In genomic region chr17:20475137-20475831, GRCh38 we compare ENCODE assay signal across 15 cellular contexts. TPM values are rescaled to one million over a fixed set of nuclear protein-coding genes. Genes with fewer than 3 reads are reported as not detected.
DNase-seq lines count a peak whose midpoint lies in the region; ATAC-seq, FAIRE-seq and TF ChIP-seq lines count a peak whose summit lies in the region.
"Not testable (repeated sequence)": the region's sequence is repeated elsewhere in the genome, so short reads cannot be mapped to it uniquely, and the experiment has no call there.
"Had no signal": no experiment of that assay in that cellular context is flagged by ENCODE, and none has a peak within 500 bp of the region (broad histone marks: within the 10 kb centered on the region; RNA-seq: fewer than 3 reads in every experiment).

No MANE protein-coding gene starts in this region.

- not testable (repeated sequence) for H3K27me3 ChIP-seq in H9 (ENCODE audit: insufficient read depth, low read length); bronchial epithelial cell (ENCODE audit: control insufficient read depth, insufficient read depth, low read length); esophagus (ENCODE audit: control insufficient read depth in 1 of 2, insufficient read depth in 2 of 2, low read length in 2 of 2); prostate gland (replicated peaks; ENCODE audit: insufficient read depth)

- not testable (repeated sequence) for TF ChIP-seq POLR2A in prostate gland (IDR thresholded peaks at IDR 0.05)

- H3T11ph ChIP-seq in H9 (ENCODE audit: low read length): not testable (repeated sequence)

- H3K79me1 ChIP-seq in H9 (ENCODE audit: insufficient read depth, low read depth, low read length, poor library complexity, severe bottlenecking): not testable (repeated sequence)

- not testable (repeated sequence) for H2AK5ac ChIP-seq in H9 (ENCODE audit: insufficient read length, low read length)

- not testable (repeated sequence) for H3K79me2 ChIP-seq in H9 (ENCODE audit: insufficient read depth, low read length)

- not testable (repeated sequence) for H2BK15ac ChIP-seq in H9 (ENCODE audit: low read depth, low read length)

- H3K27me3 Mint-ChIP-seq in H9 (ENCODE audit: low read depth): not testable (repeated sequence)

- H2BK20ac ChIP-seq in H9 (ENCODE audit: low read depth, low read length, poor library complexity, severe bottlenecking): not testable (repeated sequence)

- not testable (repeated sequence) for H2BK120ac ChIP-seq in H9 (ENCODE audit: low read depth, low read length, poor library complexity, severe bottlenecking)

- ATAC-seq in Right ventricle myocardium inferior: not testable (repeated sequence)

- not testable (repeated sequence) for TF ChIP-seq CTCF in H9 (conservative IDR thresholded peaks at IDR 0.05); RWPE1 (conservative IDR thresholded peaks at IDR 0.05; ENCODE audit: low read depth); bronchial epithelial cell (IDR thresholded peaks at IDR 0.05; ENCODE audit: insufficient read depth, low read length, severe bottlenecking); prostate gland (IDR thresholded peaks at IDR 0.05)

- H3K4me3 ChIP-seq in bronchial epithelial cell (ENCODE audit: low read depth, low read length); esophagus (ENCODE audit: low read depth in 1 of 2, low read length in 2 of 2); prostate gland: not testable (repeated sequence)

- not testable (repeated sequence) for H3K4me3 Mint-ChIP-seq in H9

- CTCF ChIA-PET in RWPE1 (lab: Yijun Ruan, JAX): not testable (repeated sequence)

- not testable (repeated sequence) for H3K36me3 ChIP-seq in bronchial epithelial cell (ENCODE audit: control insufficient read depth, insufficient read depth, low read length); esophagus (ENCODE audit: control insufficient read depth in 2 of 2, insufficient read depth in 2 of 2, low read length in 1 of 2); prostate gland

- H3K56ac ChIP-seq in H9 (ENCODE audit: insufficient read length, low read depth, low read length): not testable (repeated sequence)

- H3K9ac ChIP-seq in H9 (ENCODE audit: extremely low read depth, insufficient read length, low read length): not testable (repeated sequence)

- not testable (repeated sequence) for H3K23me2 ChIP-seq in H9 (ENCODE audit: insufficient read length, low read depth, low read length, poor library complexity, severe bottlenecking)

- DNase-seq in H9 (peak; percentile 6), NCI-H1694 treated with DMSO at 0.1 percent for 48 hours (lab: John Stamatoyannopoulos, UW) (peak; percentile 9), RWPE1 (ENCODE audit: low spot score) (peak; percentile 0), bronchial epithelial cell (ENCODE audit: low read depth) (peak; percentile 10), Right ventricle myocardium inferior (ENCODE audit: missing footprints) (peak; percentile 1), middle frontal gyrus (ENCODE audit: extremely low spot score, low spot score) (peak; percentile 2), prostate gland (ENCODE audit: low spot score) (peak; percentile 35)

- H3K9me3 Mint-ChIP-seq in H9: not testable (repeated sequence)

- not testable (repeated sequence) for H4K20me1 ChIP-seq in H9 (ENCODE audit: control insufficient read depth, insufficient read depth, insufficient read length)

- H3K23ac ChIP-seq in H9 (ENCODE audit: insufficient read length, low read depth, low read length): not testable (repeated sequence)

- H3K4ac ChIP-seq in H9 (ENCODE audit: low read depth, low read length): not testable (repeated sequence)

- not testable (repeated sequence) for H3K36me3 Mint-ChIP-seq in H9 (ENCODE audit: insufficient read depth in 1 of 3, low read depth in 3 of 3)

- not testable (repeated sequence) for H3K18ac ChIP-seq in H9 (ENCODE audit: insufficient read length, low read depth, low read length)

- not testable (repeated sequence) for H4K5ac ChIP-seq in H9 (ENCODE audit: insufficient read length, low read depth, low read length)

- H3K4me2 ChIP-seq in H9 (ENCODE audit: insufficient read depth, insufficient read length, low read length): not testable (repeated sequence)

- not testable (repeated sequence) for H3K27ac Mint-ChIP-seq in H9

- H2BK5ac ChIP-seq in H9 (ENCODE audit: insufficient read length, low read length): not testable (repeated sequence)

- H4K91ac ChIP-seq in H9 (ENCODE audit: insufficient read length, low read depth, low read length): not testable (repeated sequence)

- not testable (repeated sequence) for H3K9me3 ChIP-seq in H9 (ENCODE audit: control insufficient read depth, low read depth, low read length); esophagus (ENCODE audit: control insufficient read depth in 2 of 2, insufficient read depth in 1 of 2, low read depth in 1 of 2, low read length in 1 of 2); prostate gland

- H2BK12ac ChIP-seq in H9 (ENCODE audit: insufficient read length, low read depth, low read length): not testable (repeated sequence)

- no CpG with 5 or more reads among the region's 8 CpGs for WGBS in H9 (ENCODE audit: extremely low coverage, insufficient read length, low lambda C conversion rate)
- WGBS in esophagus, 2 donors: 42 to 71% methylated on average over 7 of the region's 8 CpGs
- WGBS in prostate gland: 43% methylated on average over 8 of the region's 8 CpGs

- not testable (repeated sequence) for H3K14ac ChIP-seq in H9 (ENCODE audit: insufficient read depth, low read length)

- not testable (repeated sequence) for H4K8ac ChIP-seq in H9 (replicated peaks; ENCODE audit: insufficient read length, low read depth, low read length)

- not testable (repeated sequence) for H3K4me1 Mint-ChIP-seq in H9

- H2AFZ ChIP-seq in H9 (ENCODE audit: low read length): not testable (repeated sequence)

- not testable (repeated sequence) for H3K27ac ChIP-seq in H9 (ENCODE audit: insufficient read length, low read depth, low read length); prostate gland
- H3K27ac ChIP-seq in RWPE1 (peak overlapping the region; percentile 68), esophagus (ENCODE audit: low read depth in 2 of 2, low read length in 1 of 2) (peak overlapping the region; percentile 30 to 47)

- FAIRE-seq in bronchial epithelial cell (lab: Jason Lieb, UNC): not testable (repeated sequence)

- not testable (repeated sequence) for H3K4me1 ChIP-seq in H9 (ENCODE audit: insufficient read depth, low read length); esophagus (ENCODE audit: control insufficient read depth in 2 of 2, insufficient read depth in 2 of 2, low read length in 1 of 2); prostate gland (replicated peaks)

- intact Hi-C loops in Right ventricle myocardium inferior (cut with DNase I); prostate gland (cut with DNase I): not testable (repeated sequence)

- POLR2A ChIA-PET in RWPE1 (lab: Yijun Ruan, JAX; ENCODE audit: low non-redundant PET): not testable (repeated sequence)

RNA-seq across cellular contexts. Expression of gene LGALS9B, which starts 7.9 kb away (rescaled TPM):
- total RNA-seq in H9 (2021): not detected in 2 replicates
- total RNA-seq in bronchial epithelial cell: under 0.01 and 0.26 TPM in 2 replicates
- polyA plus RNA-seq in esophagus: 1 to 10 TPM; 7.6 to 8.9 TPM
- total RNA-seq in Right ventricle myocardium inferior: not detected
- total RNA-seq in prostate gland: not detected
- total RNA-seq: Caco-2; CD4-positive, CD25-positive, alpha-beta regulatory T cell; CD8-positive, alpha-beta memory T cell; Daoy; GM23248; HFFc6; IMR-90 had no signal
- polyA plus RNA-seq: CD8-positive, alpha-beta memory T cell; GM23248; IMR-90 had no signal
